ENCODE assay signal across 18 cellular contexts in genomic region chr17:66764559-66764958, GRCh38.
DNase-seq lines count a peak whose midpoint lies in the region; ATAC-seq and TF ChIP-seq lines count a peak whose summit lies in the region.
"Had no signal": no experiment of that assay in that cellular context is flagged by ENCODE, and none has a peak within 500 bp of the region (broad histone marks: within the 10 kb centered on the region; RNA-seq: fewer than 3 reads in every experiment).

No MANE protein-coding gene starts in this region.

- H3K27me3 ChIP-seq in naive thymus-derived CD4-positive, alpha-beta T cell (ENCODE audit: control insufficient read depth in 2 of 2, insufficient read depth in 2 of 2, low read length in 2 of 2) = no peaks in the 10 kb centered on the region
- no peaks in the 10 kb centered on the region for H3K27me3 ChIP-seq in Caco-2 (replicated peaks; ENCODE audit: control insufficient read depth, insufficient read depth, low read length)
- H3K27me3 ChIP-seq: right atrium auricular region, SJSA1, transverse colon had no signal

- no peak overlapping the region for H3K27ac ChIP-seq in naive thymus-derived CD4-positive, alpha-beta T cell (ENCODE audit: low read depth, low read length)
- H3K27ac ChIP-seq: coronary artery, right atrium auricular region, SJSA1, transverse colon had no signal

- TF ChIP-seq CTCF in brain (conservative IDR thresholded peaks at IDR 0.05) (no peak), Caco-2 (IDR thresholded peaks at IDR 0.05; ENCODE audit: insufficient read depth in 1 of 2, low read depth in 1 of 2, low read length in 1 of 2, severe bottlenecking in 1 of 2, unreplicated experiment in 1 of 2) (no peak)

- intact Hi-C loops in naive thymus-derived CD4-positive, alpha-beta T cell (cut with micrococcal nuclease) = no loop called here
- intact Hi-C loops in Caco-2 (cut with micrococcal nuclease; ENCODE audit: unreplicated experiment) = no loop called here

- peak overlapping the region in 4 of 5 experiments; percentile 77 to 89 (median 87) for H3K27ac Mint-ChIP-seq in brain
- H3K27ac Mint-ChIP-seq in naive thymus-derived CD4-positive, alpha-beta T cell = no peak overlapping the region
- H3K27ac Mint-ChIP-seq in Caco-2 (ENCODE audit: unreplicated experiment) = no peak overlapping the region
- H3K27ac Mint-ChIP-seq: activated CD8-positive, alpha-beta memory T cell treated with anti-CD3 and anti-CD28 coated beads, Interleukin-2, amount 10 ng/mL, durations not matched to agents 7 days and 5 days had no signal

- H3K9me3 ChIP-seq in naive thymus-derived CD4-positive, alpha-beta T cell (ENCODE audit: control insufficient read depth in 2 of 3, low read length in 3 of 3) = no peaks in the 10 kb centered on the region
- no peaks in the 10 kb centered on the region for H3K9me3 ChIP-seq in Caco-2
- H3K9me3 ChIP-seq: HAP-1, right atrium auricular region, SJSA1, transverse colon had no signal

- ATAC-seq in HG02852 (IDR thresholded peaks at IDR 0.05; ENCODE audit: unreplicated experiment) (no peak), GM21576 (IDR thresholded peaks at IDR 0.05; ENCODE audit: unreplicated experiment) (no peak)
- no peak for ATAC-seq in naive thymus-derived CD4-positive, alpha-beta T cell
- ATAC-seq: activated CD8-positive, alpha-beta memory T cell treated with anti-CD3 and anti-CD28 coated beads, Interleukin-2, amount 10 ng/mL, durations not matched to agents 7 days and 5 days had no signal

- BruUV-seq in Caco-2 (replicated peaks; lab: Mats Ljungman, UMichigan) = no TSS peak

- H3K36me3 ChIP-seq in naive thymus-derived CD4-positive, alpha-beta T cell (ENCODE audit: control insufficient read depth in 2 of 3, insufficient read depth in 3 of 3, low read length in 3 of 3) = peaks cover 0 to 29% (median 0%) of the 10 kb centered on the region in 3 experiments
- H3K36me3 ChIP-seq in Caco-2 (ENCODE audit: control insufficient read depth, insufficient read depth, low read length) = no peaks in the 10 kb centered on the region
- H3K36me3 ChIP-seq: HAP-1, right atrium auricular region, transverse colon had no signal

- H3K4me3 Mint-ChIP-seq in brain (peak overlapping the region in 1 of 5 experiments; percentile 47), Caco-2 (ENCODE audit: unreplicated experiment) (no peak overlapping the region)
- H3K4me3 Mint-ChIP-seq in naive thymus-derived CD4-positive, alpha-beta T cell = no peak overlapping the region
- H3K4me3 Mint-ChIP-seq: activated CD8-positive, alpha-beta memory T cell treated with anti-CD3 and anti-CD28 coated beads, Interleukin-2, amount 10 ng/mL, durations not matched to agents 7 days and 5 days had no signal

- no peak overlapping the region for H3K4me3 ChIP-seq in naive thymus-derived CD4-positive, alpha-beta T cell (ENCODE audit: low read length)
- no peak overlapping the region for H3K4me3 ChIP-seq in Caco-2 (ENCODE audit: low read depth, low read length)
- H3K4me3 ChIP-seq: coronary artery, HAP-1, right atrium auricular region, SJSA1, transverse colon had no signal

- H3K27me3 Mint-ChIP-seq in brain (no peaks in the 10 kb centered on the region), Caco-2 (ENCODE audit: insufficient read depth, unreplicated experiment) (no peaks in the 10 kb centered on the region)
- H3K27me3 Mint-ChIP-seq in naive thymus-derived CD4-positive, alpha-beta T cell = no peaks in the 10 kb centered on the region
- H3K27me3 Mint-ChIP-seq: activated CD8-positive, alpha-beta memory T cell treated with anti-CD3 and anti-CD28 coated beads, Interleukin-2, amount 10 ng/mL, durations not matched to agents 7 days and 5 days had no signal

- POLR2A ChIA-PET in naive thymus-derived CD4-positive, alpha-beta T cell (lab: Charles Lee) = no interaction called here
- POLR2A ChIA-PET in Caco-2 (lab: Charles Lee) = no interaction called here

- H3K4me1 ChIP-seq in naive thymus-derived CD4-positive, alpha-beta T cell (ENCODE audit: control insufficient read depth in 2 of 2, insufficient read depth in 2 of 2, low read length in 2 of 2) = no peaks in the 10 kb centered on the region
- no peaks in the 10 kb centered on the region for H3K4me1 ChIP-seq in Caco-2
- H3K4me1 ChIP-seq: HAP-1, right atrium auricular region, SJSA1, transverse colon had no signal

- CTCF ChIA-PET in naive thymus-derived CD4-positive, alpha-beta T cell (lab: Charles Lee) = no interaction called here
- CTCF ChIA-PET in Caco-2 (lab: Charles Lee) = no interaction called here

- H3K9me3 Mint-ChIP-seq in brain = peaks cover 0 to 8% (median 5%) of the 10 kb centered on the region in 5 experiments
- no peaks in the 10 kb centered on the region for H3K9me3 Mint-ChIP-seq in naive thymus-derived CD4-positive, alpha-beta T cell
- no peaks in the 10 kb centered on the region for H3K9me3 Mint-ChIP-seq in Caco-2 (ENCODE audit: unreplicated experiment)

- DNase-seq in DMS153 (lab: John Stamatoyannopoulos, UW) (peak; percentile 53), NCI-H1092 (lab: John Stamatoyannopoulos, UW) (peak; percentile 96), NCI-H2196 (lab: John Stamatoyannopoulos, UW; ENCODE audit: unreplicated experiment) (peak; percentile 51), Caco-2 (no peak)
- DNase-seq in naive thymus-derived CD4-positive, alpha-beta T cell = no peak
- DNase-seq: activated CD8-positive, alpha-beta memory T cell treated with anti-CD3 and anti-CD28 coated beads, Interleukin-2, amount 10 ng/mL, durations not matched to agents 7 days and 5 days; foreskin fibroblast; NCI-H187 treated with DMSO at 0.1 percent for 48 hours; stimulated activated naive CD4-positive, alpha-beta T cell treated with Interleukin-2 at 50 U/mL for 16 hours; T-helper 9 cell; transverse colon had no signal

- peaks cover 26% of the 10 kb centered on the region for H3K4me1 Mint-ChIP-seq in brain
- H3K4me1 Mint-ChIP-seq in naive thymus-derived CD4-positive, alpha-beta T cell = peaks cover 0 to 14% (median 8%) of the 10 kb centered on the region in 7 donors
- no peaks in the 10 kb centered on the region for H3K4me1 Mint-ChIP-seq in Caco-2 (ENCODE audit: low read depth, unreplicated experiment)

- H3K36me3 Mint-ChIP-seq in brain (peaks cover 30% of the 10 kb centered on the region), Caco-2 (ENCODE audit: insufficient read depth, unreplicated experiment) (no peaks in the 10 kb centered on the region)
- H3K36me3 Mint-ChIP-seq in naive thymus-derived CD4-positive, alpha-beta T cell = peaks cover 8 to 40% (median 26%) of the 10 kb centered on the region in 5 donors

Comparison
In these comparisons a context has a peak if more than half of its experiments do, and no peak if none do; other contexts are left out.
1. DNase-seq: peak in DMS153 (single experiment), NCI-H1092 (single experiment) and NCI-H2196 (single experiment); none in naive thymus-derived CD4-positive, alpha-beta T cell (0 of 9) and Caco-2 (0 of 2).
2. H3K27ac Mint-ChIP-seq: peak in brain (4 of 5); none in naive thymus-derived CD4-positive, alpha-beta T cell (0 of 9) and Caco-2 (single experiment).